ENCODE assay signal across 8 cellular contexts in the genomic region with DNA sequence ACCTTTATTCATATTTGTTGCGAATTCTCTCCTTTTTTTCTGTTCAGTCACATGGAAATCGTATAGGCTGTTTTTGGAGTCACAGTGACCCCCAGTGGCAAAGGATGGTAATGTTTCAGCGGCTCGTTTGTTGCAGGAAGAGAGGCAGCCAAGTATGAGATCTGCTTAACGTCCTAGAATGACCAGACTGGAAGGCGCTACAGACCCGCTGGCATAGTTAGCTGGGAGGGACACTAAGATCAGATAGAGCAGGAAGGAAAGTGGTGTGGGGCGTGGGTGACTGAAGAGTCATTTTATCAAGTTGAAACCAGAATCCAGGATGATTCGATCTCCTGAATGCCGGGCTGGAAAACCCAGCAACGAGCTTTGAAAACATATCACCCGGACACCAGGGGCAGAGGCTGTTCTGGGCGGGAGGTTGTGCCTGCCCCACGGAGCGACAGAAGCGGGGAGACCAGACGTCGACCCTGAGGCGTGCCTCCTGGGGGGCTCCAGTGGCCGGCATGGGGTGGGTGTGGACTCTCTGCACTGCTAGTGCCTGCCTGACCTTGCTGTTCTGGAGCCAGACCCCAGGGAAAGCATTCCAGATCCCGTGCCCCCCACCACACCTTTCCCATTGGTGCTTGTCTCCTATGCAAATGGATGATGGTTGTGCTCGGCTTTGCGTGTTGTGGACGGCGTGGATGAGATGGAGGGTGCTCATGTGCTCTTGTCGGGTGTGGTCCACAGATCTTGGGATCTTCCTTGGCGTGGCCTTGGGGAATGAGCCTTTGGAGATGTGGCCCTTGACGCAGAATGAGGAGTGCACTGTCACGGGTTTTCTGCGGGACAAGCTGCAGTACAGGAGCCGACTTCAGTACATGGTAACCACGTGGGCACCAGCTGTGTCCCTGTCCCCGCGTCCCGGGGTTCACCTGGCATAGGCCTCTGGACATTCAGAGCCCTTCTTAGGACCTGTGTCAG. TPM values are rescaled to one million over a fixed set of nuclear protein-coding genes. Genes with fewer than 3 reads are reported as not detected.
DNase-seq lines count a peak whose midpoint lies in the region; ATAC-seq lines count a peak whose summit lies in the region.

No MANE protein-coding gene starts in this region.

- H3K4me3 ChIP-seq in ACC112 (ENCODE audit: low read depth, low read length), result peak overlapping the region; percentile 60
- H3K4me3 ChIP-seq in right cardiac atrium (ENCODE audit: low read length), result no peak overlapping the region
- H3K4me3 ChIP-seq in aorta (ENCODE audit: low read length in 2 of 2), result no peak overlapping the region

- peaks cover 3% of the 10 kb centered on the region for H3K4me1 Mint-ChIP-seq in T-helper 2 cell treated with Interferon-gamma antibody and Interleukin-4, amounts not matched to agents 5 μg/mL and 100 μg/mL, for 36 hours (ENCODE audit: low read depth)

- H3K36me3 ChIP-seq in ACC112 (ENCODE audit: insufficient read depth, low read length), result no peaks in the 10 kb centered on the region
- H3K36me3 ChIP-seq in aorta (ENCODE audit: control insufficient read depth in 1 of 2, insufficient read depth in 2 of 2, low read length in 1 of 2), result no peaks in the 10 kb centered on the region

- H3K27me3 ChIP-seq in ACC112 (ENCODE audit: insufficient read depth, low read length), result no peaks in the 10 kb centered on the region
- no peaks in the 10 kb centered on the region for H3K27me3 ChIP-seq in right cardiac atrium (ENCODE audit: control insufficient read depth, insufficient read depth)
- H3K27me3 ChIP-seq in aorta (ENCODE audit: control insufficient read depth in 1 of 2, insufficient read depth in 2 of 2, low read length in 1 of 2), result no peaks in the 10 kb centered on the region

- ATAC-seq in GM18868 (IDR thresholded peaks at IDR 0.05; ENCODE audit: unreplicated experiment) (peak; percentile 63), right cardiac atrium (peak; percentile 86 to 88), aorta (ENCODE audit: low FRiP score) (peak; percentile 87)

- WGBS in right cardiac atrium, result 38% methylated on average over 35 of the region's 35 CpGs
- WGBS in aorta, 2 donors, result 34 to 36% methylated on average over 35 of the region's 35 CpGs

- DNase-seq in NCI-H1417 treated with DMSO at 0.1 percent for 48 hours (lab: John Stamatoyannopoulos, UW), result peak; percentile 12
- DNase-seq in T-helper 2 cell treated with Interferon-gamma antibody and Interleukin-4, amounts not matched to agents 5 μg/mL and 100 μg/mL, for 36 hours (ENCODE audit: low spot score), result peak; percentile 67
- DNase-seq in anterior cingulate cortex (lab: John Stamatoyannopoulos, UW), result peak in 49 of 58 donors; percentile 38 to 84 (median 62)
- DNase-seq in right cardiac atrium, result peak; percentile 70 to 89 (median 84)
- peak; percentile 93 for DNase-seq in retina
- DNase-seq in aorta, result peak; percentile 82 to 90

- H3K9me3 ChIP-seq in right cardiac atrium (ENCODE audit: control insufficient read depth, low read length) (no peaks in the 10 kb centered on the region), aorta (ENCODE audit: control insufficient read depth, low read length) (no peaks in the 10 kb centered on the region)

- intact Hi-C loops in right cardiac atrium (cut with DNase I), result loop anchor here in 3 of 4 donors (5.0 to 10.0 kb wide), 6 partner anchors 79 to 319 kb away; partner anchors contain the start of genes COG4 (in 1 of the 3) and SF3B3 (in 1 of the 3)
- intact Hi-C loops in aorta (cut with DNase I), result loop anchor here (2.0 to 10.0 kb wide), 5 partner anchors 82 to 289 kb away; no protein-coding TSS in a partner anchor

- H3K4me1 ChIP-seq in ACC112 (ENCODE audit: control insufficient read depth, insufficient read depth, low read length, unreplicated experiment) (peaks cover 18% of the 10 kb centered on the region), right cardiac atrium (ENCODE audit: control insufficient read depth, insufficient read depth, low read length) (no peaks in the 10 kb centered on the region), aorta (ENCODE audit: control insufficient read depth in 1 of 2, insufficient read depth in 2 of 2, low read length in 2 of 2) (no peaks in the 10 kb centered on the region)

- peak overlapping the region; percentile 50 for H3K27ac Mint-ChIP-seq in T-helper 2 cell treated with Interferon-gamma antibody and Interleukin-4, amounts not matched to agents 5 μg/mL and 100 μg/mL, for 36 hours

- H3K4me3 Mint-ChIP-seq in T-helper 2 cell treated with Interferon-gamma antibody and Interleukin-4, amounts not matched to agents 5 μg/mL and 100 μg/mL, for 36 hours, result peak overlapping the region; percentile 64

- H3K27ac ChIP-seq in ACC112 (ENCODE audit: low read depth, low read length) (no peak overlapping the region), right cardiac atrium (ENCODE audit: low read length) (no peak overlapping the region), aorta (ENCODE audit: low read depth in 1 of 2, low read length in 2 of 2) (no peak overlapping the region)

- peak overlapping the region; percentile 81 for H2AFZ ChIP-seq in ACC112 (ENCODE audit: low read length, unreplicated experiment)

- H3K27me3 Mint-ChIP-seq in T-helper 2 cell treated with Interferon-gamma antibody and Interleukin-4, amounts not matched to agents 5 μg/mL and 100 μg/mL, for 36 hours (ENCODE audit: low read depth), result no peaks in the 10 kb centered on the region

- no peaks in the 10 kb centered on the region for H3K79me2 ChIP-seq in ACC112 (ENCODE audit: control insufficient read depth, insufficient read depth, low read length, unreplicated experiment)

- H3K9me3 Mint-ChIP-seq in T-helper 2 cell treated with Interferon-gamma antibody and Interleukin-4, amounts not matched to agents 5 μg/mL and 100 μg/mL, for 36 hours, result no peaks in the 10 kb centered on the region

- H3K36me3 Mint-ChIP-seq in T-helper 2 cell treated with Interferon-gamma antibody and Interleukin-4, amounts not matched to agents 5 μg/mL and 100 μg/mL, for 36 hours (ENCODE audit: low read depth), result no peaks in the 10 kb centered on the region

RNA-seq across cellular contexts. Expression of gene IL34, which starts 7.7 kb away (rescaled TPM):
- 1 to 10 TPM in 2 of 4 donors, under 1 TPM in 2; 0.74 to 2.1 (median 1.5) TPM for total RNA-seq in right cardiac atrium
- polyA plus RNA-seq in right cardiac atrium, result 1.9 TPM
- 10 to 100 TPM; 14.2 to 21.9 TPM for total RNA-seq in aorta
- polyA plus RNA-seq in aorta, result 10 to 100 TPM; 19.4 to 98.6 TPM

RNA-seq across cellular contexts. Expression of gene MTSS2, which starts 31.8 kb away (rescaled TPM):
- total RNA-seq in right cardiac atrium (10 to 100 TPM; 60.4 to 71.2 (median 67.7) TPM), aorta (10 to 100 TPM; 65.7 to 87.4 TPM)
- polyA plus RNA-seq in right cardiac atrium (47.5 TPM), aorta (10 to 100 TPM; 22.0 to 33.4 TPM)

Comparison
In these comparisons a context has a peak if more than half of its experiments do, and no peak if none do; other contexts are left out.
1. DNase-seq: peak in every context shown above with its lines; median percentile 93 in retina; 86 in aorta; 84 in right cardiac atrium; 67 in T-helper 2 cell treated with Interferon-gamma antibody and Interleukin-4, amounts not matched to agents 5 μg/mL and 100 μg/mL, for 36 hours; 62 in anterior cingulate cortex; 12 in NCI-H1417 treated with DMSO at 0.1 percent for 48 hours.
2. RNA of gene IL34, which starts 7.7 kb away (total RNA-seq): 14.2 to 21.9 TPM in aorta; 0.74 to 2.1 TPM in right cardiac atrium; every median in the first group is over 4 times any median in the second.
3. Peak in every context shown above with its lines, with median percentiles within 50 percentile points of each other: ATAC-seq.